ENCODE assay signal across 11 cellular contexts in the genomic region with DNA sequence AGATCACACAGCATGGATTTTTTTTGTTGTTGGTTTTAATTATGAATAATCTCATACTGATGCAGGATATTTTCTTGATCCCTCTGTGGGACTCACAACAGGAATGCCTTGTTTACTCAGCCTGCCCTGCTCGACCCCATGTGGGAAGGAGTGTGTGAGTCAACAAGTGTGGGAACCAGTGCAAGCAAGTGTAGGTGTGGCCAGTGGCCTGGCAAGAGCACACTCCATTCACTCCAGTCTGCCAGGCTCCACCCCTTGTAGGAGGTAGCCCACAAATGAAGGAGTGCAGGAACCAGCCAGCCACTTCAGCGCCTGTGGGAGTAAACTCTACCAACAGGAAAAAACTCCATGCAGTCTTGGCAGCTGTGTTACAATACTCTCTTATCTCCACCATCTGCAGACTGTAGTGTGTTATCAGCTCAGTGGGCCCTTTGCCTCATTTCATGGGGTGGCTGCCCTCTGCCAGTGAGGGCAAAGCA.
DNase-seq lines count a peak whose midpoint lies in the region; ATAC-seq, FAIRE-seq and TF ChIP-seq lines count a peak whose summit lies in the region.
"Had no signal": no experiment of that assay in that cellular context is flagged by ENCODE, and none has a peak within 500 bp of the region (broad histone marks: within the 10 kb centered on the region; RNA-seq: fewer than 3 reads in every experiment).

No MANE protein-coding gene starts in this region.

- ATAC-seq in HepG2 (peak; percentile 55; the same call in 1 of the 3 replicates), HG03108 (IDR thresholded peaks at IDR 0.05; ENCODE audit: unreplicated experiment) (no peak)
- no peak for ATAC-seq in activated T-cell treated with anti-CD3 and anti-CD28 coated beads, Interleukin-2, amount 50 U/mL, for 4 hours
- no peak for ATAC-seq in CD8-positive, alpha-beta T cell

- no peak overlapping the region for H3K4me2 ChIP-seq in HepG2 (ENCODE audit: low read depth, low read length)

- TF ChIP-seq POLR2A in HepG2 (IDR thresholded peaks at IDR 0.05; ENCODE audit: insufficient read depth in 1 of 2, low read depth in 2 of 2, low read length in 2 of 2), result no peak

- no TSS peak for BruUV-seq in HepG2 (replicated peaks; lab: Mats Ljungman, UMichigan)

- H3K27me3 ChIP-seq in HepG2 (ENCODE audit: control insufficient read depth in 1 of 2, insufficient read depth in 2 of 2, low read length in 2 of 2), result no peaks in the 10 kb centered on the region
- H3K27me3 ChIP-seq in CD8-positive, alpha-beta T cell (ENCODE audit: insufficient read depth, low read length), result no peaks in the 10 kb centered on the region

- no peaks in the 10 kb centered on the region for H3K4me1 Mint-ChIP-seq in activated T-cell treated with anti-CD3 and anti-CD28 coated beads, Interleukin-2, amount 50 U/mL, for 4 hours (ENCODE audit: low read depth)
- no peaks in the 10 kb centered on the region for H3K4me1 Mint-ChIP-seq in CD8-positive, alpha-beta T cell (ENCODE audit: low read depth)
- H3K4me1 Mint-ChIP-seq: naive B cell had no signal

- no peaks in the 10 kb centered on the region for H3K36me3 ChIP-seq in HepG2 (replicated peaks in 1 of 2; ENCODE audit: control insufficient read depth in 1 of 2, insufficient read depth in 2 of 2, low read length in 2 of 2)
- H3K36me3 ChIP-seq in CD8-positive, alpha-beta T cell (ENCODE audit: insufficient read depth, low read length), result no peaks in the 10 kb centered on the region

- POLR2A ChIA-PET in HepG2 (lab: Yijun Ruan, JAX), result no interaction called here
- POLR2A ChIA-PET in CD8-positive, alpha-beta T cell (lab: Charles Lee), result no interaction called here

- peaks cover 11% of the 10 kb centered on the region for H3K9me3 ChIP-seq in HepG2 (ENCODE audit: low read length)
- no peaks in the 10 kb centered on the region for H3K9me3 ChIP-seq in CD8-positive, alpha-beta T cell (ENCODE audit: low read length)

- H3K9ac ChIP-seq in HepG2 (ENCODE audit: insufficient read depth, low read depth, low read length), result no peak overlapping the region

- peaks cover 16% of the 10 kb centered on the region for H3K9me3 Mint-ChIP-seq in activated T-cell treated with anti-CD3 and anti-CD28 coated beads, Interleukin-2, amount 50 U/mL, for 4 hours
- H3K9me3 Mint-ChIP-seq in CD8-positive, alpha-beta T cell, result peaks cover 3% of the 10 kb centered on the region

- TF ChIP-seq CTCF in AG09319 (IDR thresholded peaks at IDR 0.05; ENCODE audit: low read depth, low read length) (no peak), astrocyte of the spinal cord (IDR thresholded peaks at IDR 0.05; ENCODE audit: low read depth, low read length) (no peak), HepG2 (CRISPR knock-in tag; IDR thresholded peaks at IDR 0.05) (no peak)
- no peak for TF ChIP-seq CTCF in CD8-positive, alpha-beta T cell (IDR thresholded peaks at IDR 0.05)

- CTCF ChIA-PET in HepG2 (lab: Yijun Ruan, JAX; ENCODE audit: low intra/inter-chr PET ratio, low total read pairs), result no interaction called here
- CTCF ChIA-PET in CD8-positive, alpha-beta T cell (lab: Charles Lee), result no interaction called here

- H3K36me3 Mint-ChIP-seq in activated T-cell treated with anti-CD3 and anti-CD28 coated beads, Interleukin-2, amount 50 U/mL, for 4 hours (ENCODE audit: insufficient read depth), result no peaks in the 10 kb centered on the region
- no peaks in the 10 kb centered on the region for H3K36me3 Mint-ChIP-seq in CD8-positive, alpha-beta T cell
- H3K36me3 Mint-ChIP-seq: naive B cell had no signal

- 17% methylated on average over 2 of the region's 2 CpGs for WGBS in HepG2 (ENCODE audit: low lambda C conversion rate)

- H3K4me3 Mint-ChIP-seq in activated T-cell treated with anti-CD3 and anti-CD28 coated beads, Interleukin-2, amount 50 U/mL, for 4 hours, result no peak overlapping the region
- H3K4me3 Mint-ChIP-seq in CD8-positive, alpha-beta T cell, result no peak overlapping the region
- H3K4me3 Mint-ChIP-seq: naive B cell had no signal

- no peak overlapping the region for H3K27ac Mint-ChIP-seq in CD8-positive, alpha-beta T cell
- H3K27ac Mint-ChIP-seq: naive B cell had no signal

- no peak for TF ChIP-seq RAD21 in HepG2 (CRISPR knock-in tag; IDR thresholded peaks at IDR 0.05)

- H3K27ac ChIP-seq in HepG2 (ENCODE audit: extremely low read length, insufficient read depth, low read length), result no peak overlapping the region
- no peak overlapping the region for H3K27ac ChIP-seq in CD8-positive, alpha-beta T cell (ENCODE audit: low read depth, low read length)

- intact Hi-C loops in HepG2 (cut with micrococcal nuclease; ENCODE audit: unreplicated experiment), result no loop called here
- intact Hi-C loops in CD8-positive, alpha-beta T cell (cut with DNase I, micrococcal nuclease), result no loop called here

- no peaks in the 10 kb centered on the region for H3K4me1 ChIP-seq in HepG2 (ENCODE audit: insufficient read depth, low read length)
- no peaks in the 10 kb centered on the region for H3K4me1 ChIP-seq in CD8-positive, alpha-beta T cell (ENCODE audit: insufficient read depth, low read length)

- H2AFZ ChIP-seq in HepG2 (ENCODE audit: low read length), result no peak overlapping the region

- in situ Hi-C loops in astrocyte of the spinal cord (cut with HindIII; ENCODE audit: low sequenced_read_pairs) (no loop called here), HepG2 (cut with HindIII; ENCODE audit: extremely low pct_ligation_motif_present, low pct_unique_long_range_greater_than_20kb) (no loop called here)

- FAIRE-seq in HTR-8/SVneo (lab: Jason Lieb, UNC) (peak; percentile 59), HepG2 (lab: Jason Lieb, UNC) (no peak)

- no peaks in the 10 kb centered on the region for H3K79me2 ChIP-seq in HepG2 (ENCODE audit: insufficient read depth, low read length)

- H3K27me3 Mint-ChIP-seq in activated T-cell treated with anti-CD3 and anti-CD28 coated beads, Interleukin-2, amount 50 U/mL, for 4 hours (ENCODE audit: low read depth), result no peaks in the 10 kb centered on the region
- H3K27me3 Mint-ChIP-seq in CD8-positive, alpha-beta T cell (ENCODE audit: low read depth), result no peaks in the 10 kb centered on the region
- H3K27me3 Mint-ChIP-seq: naive B cell had no signal

- TF ChIP-seq EP300 in HepG2 (IDR thresholded peaks at IDR 0.05; ENCODE audit: low read depth in 2 of 2, low read length in 2 of 2) (no peak), HepG2 (CRISPR knock-in tag; IDR thresholded peaks at IDR 0.05; ENCODE audit: borderline replicate concordance) (no peak)

- H3K4me3 ChIP-seq in astrocyte of the spinal cord (ENCODE audit: low read depth, low read length) (no peak overlapping the region), HepG2 (replicated peaks in 1 of 3; ENCODE audit: insufficient read depth in 1 of 3, low read depth in 2 of 3, low read length in 3 of 3) (no peak overlapping the region)
- H3K4me3 ChIP-seq in CD8-positive, alpha-beta T cell (ENCODE audit: low read depth, low read length), result no peak overlapping the region

- DNase-seq in AG09319 (ENCODE audit: extremely low read depth, low read depth) (peak; percentile 93), HTR-8/SVneo (ENCODE audit: insufficient read length, low spot score) (peak; percentile 47), astrocyte of the spinal cord (ENCODE audit: low read depth, low spot score) (peak; percentile 97), HepG2 (ENCODE audit: low spot score) (no peak), MV-4-11 (lab: John Stamatoyannopoulos, UW) (no peak)
- DNase-seq in activated T-cell treated with anti-CD3 and anti-CD28 coated beads, Interleukin-2, amount 50 U/mL, for 4 hours, result no peak
- DNase-seq in CD8-positive, alpha-beta T cell, result no peak
- DNase-seq: effector memory CD4-positive, alpha-beta T cell; naive B cell; NCI-H146 had no signal

- no peaks in the 10 kb centered on the region for H4K20me1 ChIP-seq in HepG2 (ENCODE audit: insufficient read depth, low read length)

TF ChIP-seq in HepG2, 621 proteins besides CTCF, POLR2A, EP300 and RAD21:
- TF ChIP-seq IRF2 (CRISPR knock-in tag; IDR thresholded peaks at IDR 0.05), result no peak
- TF ChIP-seq FOXA1 (IDR thresholded peaks at IDR 0.05), result no peak
- peak; percentile 33; the same call in 1 of the 2 replicates for TF ChIP-seq FOXA1 (CRISPR knock-in tag; IDR thresholded peaks at IDR 0.05)
- 0 out of 4 replicates have a peak, but pooled peaks of 1 of the 2 experiments have one; percentile 15 for TF ChIP-seq NR2F1 (CRISPR knock-in tag; IDR thresholded peaks at IDR 0.05)
- 0 out of 2 replicates have a peak, but pooled peaks have one; percentile 24 for TF ChIP-seq FOSL2 (CRISPR knock-in tag; IDR thresholded peaks at IDR 0.05)

Comparison
In these comparisons a context has a peak if more than half of its experiments do, and no peak if none do; other contexts are left out.
1. DNase-seq: peak in AG09319 (single experiment), HTR-8/SVneo (single experiment) and astrocyte of the spinal cord (single experiment); none in HepG2 (single experiment), MV-4-11 (single experiment), activated T-cell treated with anti-CD3 and anti-CD28 coated beads, Interleukin-2, amount 50 U/mL, for 4 hours (single experiment) and CD8-positive, alpha-beta T cell (0 of 7).